1 cellular context compared by ENCODE assay signal in genomic region chr6:3812596-3812995, GRCh38.
TF ChIP-seq lines count a peak whose summit lies in the region.

No MANE protein-coding gene starts in this region.

TF ChIP-seq in IMR-90, 13 proteins besides CTCF, POLR2A, EP300 and RAD21:
- TF ChIP-seq ELK1 (IDR thresholded peaks at IDR 0.05; ENCODE audit: borderline replicate concordance, low read depth, low read length) (no peak), MAFK (IDR thresholded peaks at IDR 0.05; ENCODE audit: low read depth, low read length) (no peak), MXI1 (IDR thresholded peaks at IDR 0.05; ENCODE audit: borderline replicate concordance, low read depth, low read length) (no peak), CHD1 (IDR thresholded peaks at IDR 0.05; ENCODE audit: low read depth, low read length) (no peak), RFX5 (IDR thresholded peaks at IDR 0.05; ENCODE audit: low read depth, low read length) (no peak)
- TF ChIP-seq, protein P1, sequence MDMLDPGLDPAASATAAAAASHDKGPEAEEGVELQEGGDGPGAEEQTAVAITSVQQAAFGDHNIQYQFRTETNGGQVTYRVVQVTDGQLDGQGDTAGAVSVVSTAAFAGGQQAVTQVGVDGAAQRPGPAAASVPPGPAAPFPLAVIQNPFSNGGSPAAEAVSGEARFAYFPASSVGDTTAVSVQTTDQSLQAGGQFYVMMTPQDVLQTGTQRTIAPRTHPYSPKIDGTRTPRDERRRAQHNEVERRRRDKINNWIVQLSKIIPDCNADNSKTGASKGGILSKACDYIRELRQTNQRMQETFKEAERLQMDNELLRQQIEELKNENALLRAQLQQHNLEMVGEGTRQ (IDR thresholded peaks at IDR 0.05; ENCODE audit: low read depth, low read length), result no peak
